Comparison of ENCODE assay signal across 1 cellular context in genomic region chr1:156740679-156741612, GRCh38.
TF ChIP-seq lines count a peak whose summit lies in the region.

MRPL24 (minus strand) TSS chr1:156741088; CDS start chr1:156738704, 2,384 bp downstream.

TF ChIP-seq in HEK293, 187 proteins besides CTCF, POLR2A, EP300 and RAD21 (continued from another document and continues in another):
- TF ChIP-seq ATF2 (tag by site-specific recombination; IDR thresholded peaks at IDR 0.05; ENCODE audit: low read depth): no peak
- TF ChIP-seq ZNF639 (tag by site-specific recombination; IDR thresholded peaks at IDR 0.05): peak; percentile 55; the same call in 1 of the 2 replicates
- no peak for TF ChIP-seq ZSCAN4 (tag by site-specific recombination; IDR thresholded peaks at IDR 0.05)
- no peak; the same call in 1 of the 2 replicates for TF ChIP-seq MZF1 (tag by site-specific recombination; IDR thresholded peaks at IDR 0.05; ENCODE audit: borderline replicate concordance)
- no peak for TF ChIP-seq ZNF121 (tag by site-specific recombination; IDR thresholded peaks at IDR 0.05)
- TF ChIP-seq ZNF2 (tag by site-specific recombination; IDR thresholded peaks at IDR 0.05): peak; percentile 77; the same call in 1 of the 2 replicates
- TF ChIP-seq MYNN (tag by site-specific recombination; IDR thresholded peaks at IDR 0.05; ENCODE audit: borderline replicate concordance): no peak
- peak; percentile 72 for TF ChIP-seq ZNF398 (tag by site-specific recombination; IDR thresholded peaks at IDR 0.05)
- peak; percentile 72; the same call in 1 of the 2 replicates for TF ChIP-seq REST (tag by site-specific recombination; IDR thresholded peaks at IDR 0.05)
- TF ChIP-seq ZNF302 (tag by site-specific recombination; IDR thresholded peaks at IDR 0.05; ENCODE audit: low read depth): no peak
- 0 out of 2 replicates have a peak, but pooled peaks have one; percentile 51 for TF ChIP-seq ZNF777 (tag by site-specific recombination; IDR thresholded peaks at IDR 0.05; ENCODE audit: borderline replicate concordance)
- TF ChIP-seq ZBTB21 (tag by site-specific recombination; IDR thresholded peaks at IDR 0.05): peak; percentile 17; the same call in 1 of the 2 replicates
- peak; percentile 84 for TF ChIP-seq ZNF692 (tag by site-specific recombination; IDR thresholded peaks at IDR 0.05)
- no peak for TF ChIP-seq ZNF624 (tag by site-specific recombination; IDR thresholded peaks at IDR 0.05)
- TF ChIP-seq KLF10 (tag by site-specific recombination; IDR thresholded peaks at IDR 0.05): peak; percentile 86
- TF ChIP-seq ZBTB6 (tag by site-specific recombination; IDR thresholded peaks at IDR 0.05): 0 out of 2 replicates have a peak, but pooled peaks have one; percentile 47
- no peak for TF ChIP-seq ZNF354C (tag by site-specific recombination; IDR thresholded peaks at IDR 0.05; ENCODE audit: borderline replicate concordance, low read depth)
- peak; percentile 99 for TF ChIP-seq KLF8 (tag by site-specific recombination; IDR thresholded peaks at IDR 0.05)
- TF ChIP-seq ZFP37 (tag by site-specific recombination; IDR thresholded peaks at IDR 0.05): peak; percentile 93
- peak; percentile 78 for TF ChIP-seq GLIS1 (tag by site-specific recombination; IDR thresholded peaks at IDR 0.05)
- no peak for TF ChIP-seq ZBTB1 (tag by site-specific recombination; IDR thresholded peaks at IDR 0.05)
- TF ChIP-seq ZNF391 (tag by site-specific recombination; IDR thresholded peaks at IDR 0.05; ENCODE audit: borderline replicate concordance, low read depth): peak; percentile 93; the same call in 1 of the 2 replicates
- no peak for TF ChIP-seq ZNF560 (tag by site-specific recombination; IDR thresholded peaks at IDR 0.05; ENCODE audit: borderline replicate concordance)
- peak; percentile 39 for TF ChIP-seq ZBTB26 (tag by site-specific recombination; optimal IDR thresholded peaks at IDR 0.05)
- peak; percentile 90 for TF ChIP-seq SP2 (tag by site-specific recombination; IDR thresholded peaks at IDR 0.05)
- TF ChIP-seq ZNF146 (tag by site-specific recombination; IDR thresholded peaks at IDR 0.05): no peak
- no peak for TF ChIP-seq ZNF132 (tag by site-specific recombination; IDR thresholded peaks at IDR 0.05; ENCODE audit: borderline replicate concordance)
- TF ChIP-seq ZSCAN23 (tag by site-specific recombination; IDR thresholded peaks at IDR 0.05): no peak
- TF ChIP-seq ZNF175 (tag by site-specific recombination; IDR thresholded peaks at IDR 0.05): no peak
- TF ChIP-seq ZNF335 (tag by site-specific recombination; conservative IDR thresholded peaks at IDR 0.05): peak; percentile 98
- TF ChIP-seq ZBTB7A (tag by site-specific recombination; IDR thresholded peaks at IDR 0.05; ENCODE audit: low read depth): 0 out of 2 replicates have a peak, but pooled peaks have one; percentile 54
- peak; percentile 75; the same call in 1 of the 2 replicates for TF ChIP-seq ZEB2 (tag by site-specific recombination; IDR thresholded peaks at IDR 0.05)
- TF ChIP-seq ZNF157 (tag by site-specific recombination; IDR thresholded peaks at IDR 0.05): no peak
- TF ChIP-seq ZNF26 (tag by site-specific recombination; IDR thresholded peaks at IDR 0.05): no peak
- no peak for TF ChIP-seq PBX3 (CRISPR knock-in tag; IDR thresholded peaks at IDR 0.05)
- peak; percentile 72 for TF ChIP-seq ZFP69B (tag by site-specific recombination; IDR thresholded peaks at IDR 0.05)
- peak; percentile 82 for TF ChIP-seq ZNF629 (tag by site-specific recombination; IDR thresholded peaks at IDR 0.05)
- peak; percentile 94 for TF ChIP-seq ZNF341 (tag by site-specific recombination; IDR thresholded peaks at IDR 0.05; ENCODE audit: low read depth)
- TF ChIP-seq GLI2 (tag by site-specific recombination; IDR thresholded peaks at IDR 0.05; ENCODE audit: borderline replicate concordance, low read depth): no peak
- peak; percentile 96 for TF ChIP-seq ZXDB (tag by site-specific recombination; IDR thresholded peaks at IDR 0.05)
- peak; percentile 21; the same call in 1 of the 2 replicates for TF ChIP-seq ELK4 (IDR thresholded peaks at IDR 0.05; ENCODE audit: borderline replicate concordance, low read depth, low read length)
- no peak for TF ChIP-seq ZNF521 (tag by site-specific recombination; IDR thresholded peaks at IDR 0.05)
